9 cellular contexts compared by ENCODE assay signal in the genomic region with DNA sequence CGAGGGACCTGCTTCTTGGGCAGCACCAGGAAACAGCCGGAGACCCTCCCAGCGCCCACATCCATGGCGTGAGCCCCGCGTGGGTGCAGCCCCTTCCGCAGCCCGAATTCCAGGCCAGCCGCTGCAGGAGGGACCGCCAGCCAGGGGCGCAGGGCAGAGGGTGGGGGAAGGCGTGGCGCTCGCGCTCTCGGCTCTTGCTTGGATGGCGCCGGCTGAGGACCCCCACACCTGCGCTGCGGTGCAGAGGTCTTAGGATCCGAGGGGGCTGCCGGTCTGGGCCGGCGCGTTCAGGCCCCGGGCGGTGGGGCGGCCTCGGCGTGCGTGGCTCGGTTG. TPM values are rescaled to one million over a fixed set of nuclear protein-coding genes. Genes with fewer than 3 reads are reported as not detected.
A peak's percentile ranks its signal among the peaks of the same experiment; 100 is the strongest.
DNase-seq lines count a peak whose midpoint lies in the region; ATAC-seq, FAIRE-seq and TF ChIP-seq lines count a peak whose summit lies in the region.
"Had no signal": no experiment of that assay in that cellular context is flagged by ENCODE, and none has a peak within 500 bp of the region (broad histone marks: within the 10 kb centered on the region; RNA-seq: fewer than 3 reads in every experiment).

No MANE protein-coding gene starts in this region.

- H3K4me1 ChIP-seq in HEK293 (ENCODE audit: control insufficient read depth, insufficient read depth, low read length) (peaks cover 8% of the 10 kb centered on the region), colonic mucosa (peaks cover 16% of the 10 kb centered on the region), muscle layer of colon (ENCODE audit: insufficient read depth, low read length) (peaks cover 31% of the 10 kb centered on the region)

- peak overlapping the region; percentile 34 to 38 for H3K9ac ChIP-seq in colonic mucosa (ENCODE audit: low read depth in 2 of 2, low read length in 2 of 2)
- H3K9ac ChIP-seq in muscle layer of colon (ENCODE audit: low read length), result no peak overlapping the region

- H3K9me3 ChIP-seq in HEK293 (ENCODE audit: control insufficient read depth, insufficient read depth, low read depth, low read length) (no peaks in the 10 kb centered on the region), colonic mucosa (no peaks in the 10 kb centered on the region), muscle layer of colon (ENCODE audit: low read length) (no peaks in the 10 kb centered on the region)

- peaks cover 34% of the 10 kb centered on the region for H3K27me3 Mint-ChIP-seq in activated CD4-positive, alpha-beta memory T cell treated with anti-CD3 and anti-CD28 coated beads, Interleukin-2, amount 10 ng/mL, durations not matched to agents 7 days and 5 days

- H3K9me3 Mint-ChIP-seq in activated CD4-positive, alpha-beta memory T cell treated with anti-CD3 and anti-CD28 coated beads, Interleukin-2, amount 10 ng/mL, durations not matched to agents 7 days and 5 days, result no peaks in the 10 kb centered on the region
- H3K9me3 Mint-ChIP-seq: neural crest cell had no signal

- POLR2A ChIA-PET in HEK293 (lab: Yijun Ruan, JAX), result interaction anchor here (1.4 to 2.2 kb wide), 4 partner anchors 25 to 261 kb away, joined by 4 to 19 read pairs (median 10); partner anchors contain the start of genes BAHCC1 and CEP131
- POLR2A ChIA-PET in activated CD4-positive, alpha-beta memory T cell treated with anti-CD3 and anti-CD28 coated beads, Interleukin-2, amount 10 ng/mL, durations not matched to agents 7 days and 5 days (lab: Charles Lee), result interaction anchor here (1.1 to 2.1 kb wide), 4 partner anchors 27 to 196 kb away, joined by 4 to 10 read pairs (median 6); partner anchors contain the start of genes BAHCC1 and SLC38A10

- H3K4me3 Mint-ChIP-seq in activated CD4-positive, alpha-beta memory T cell treated with anti-CD3 and anti-CD28 coated beads, Interleukin-2, amount 10 ng/mL, durations not matched to agents 7 days and 5 days, result no peak overlapping the region

- intact Hi-C loops in colonic mucosa (cut with DNase I), result loop anchor here (2.0 to 5.0 kb wide), 2 partner anchors 82 to 231 kb away; no protein-coding TSS in a partner anchor

- DNase-seq in colonic mucosa (no peak), D721Med (ENCODE audit: insufficient read length, low spot score) (no peak), medulla oblongata (ENCODE audit: extremely low spot score) (no peak)
- no peak for DNase-seq in activated CD4-positive, alpha-beta memory T cell treated with anti-CD3 and anti-CD28 coated beads, Interleukin-2, amount 10 ng/mL, durations not matched to agents 7 days and 5 days

- H3K4me3 ChIP-seq in HEK293 (ENCODE audit: low read depth, low read length) (peak overlapping the region; percentile 11; the same call in 1 of the 2 replicates), colonic mucosa (peak overlapping the region; percentile 26), muscle layer of colon (ENCODE audit: low read depth in 1 of 2, low read length in 2 of 2) (peak overlapping the region; percentile 43 to 52)

- TF ChIP-seq CTCF in 22Rv1 (IDR thresholded peaks at IDR 0.05) (no peak), HEK293 (tag by site-specific recombination; IDR thresholded peaks at IDR 0.05) (no peak), colonic mucosa (IDR thresholded peaks at IDR 0.05) (no peak), D721Med (IDR thresholded peaks at IDR 0.05; ENCODE audit: insufficient read depth, missing control alignments) (no peak)

- H3K27me3 ChIP-seq in colonic mucosa (peaks cover 4% of the 10 kb centered on the region), muscle layer of colon (ENCODE audit: control insufficient read depth in 1 of 2, insufficient read depth in 2 of 2, low read length in 2 of 2) (peaks cover 0 to 22% of the 10 kb centered on the region in 2 donors)

- H3K36me3 Mint-ChIP-seq in activated CD4-positive, alpha-beta memory T cell treated with anti-CD3 and anti-CD28 coated beads, Interleukin-2, amount 10 ng/mL, durations not matched to agents 7 days and 5 days (ENCODE audit: low read depth), result no peaks in the 10 kb centered on the region

- H3K27ac Mint-ChIP-seq in activated CD4-positive, alpha-beta memory T cell treated with anti-CD3 and anti-CD28 coated beads, Interleukin-2, amount 10 ng/mL, durations not matched to agents 7 days and 5 days, result no peak overlapping the region

- H3K27ac ChIP-seq in 22Rv1, result peak overlapping the region; percentile 83
- H3K27ac ChIP-seq in HEK293 (ENCODE audit: extremely low read depth, low read depth, low read length), result no peak overlapping the region
- H3K27ac ChIP-seq in colonic mucosa, result no peak overlapping the region
- no peak overlapping the region for H3K27ac ChIP-seq in muscle layer of colon (ENCODE audit: low read depth, low read length)

- no peaks in the 10 kb centered on the region for H3K36me3 ChIP-seq in HEK293 (ENCODE audit: control insufficient read depth in 2 of 2, insufficient read depth in 1 of 2, low read length in 2 of 2)
- no peaks in the 10 kb centered on the region for H3K36me3 ChIP-seq in colonic mucosa
- no peaks in the 10 kb centered on the region for H3K36me3 ChIP-seq in muscle layer of colon (ENCODE audit: insufficient read depth, low read length)

- FAIRE-seq in D721Med (lab: Jason Lieb, UNC), result no peak

- no peak for ATAC-seq in GM19395 (IDR thresholded peaks at IDR 0.05; ENCODE audit: unreplicated experiment)

- CTCF ChIA-PET in HEK293 (lab: Yijun Ruan, JAX), result interaction anchor here (0.7 to 3.1 kb wide), 19 partner anchors 25 to 245 kb away, joined by 3 to 28 read pairs (median 6); partner anchors contain the start of genes NDUFAF8 and TEPSIN
- CTCF ChIA-PET in activated CD4-positive, alpha-beta memory T cell treated with anti-CD3 and anti-CD28 coated beads, Interleukin-2, amount 10 ng/mL, durations not matched to agents 7 days and 5 days (lab: Charles Lee), result interaction anchor here (1.3 to 1.9 kb wide), 4 partner anchors 14 to 382 kb away, joined by 3 to 13 read pairs (median 4); no protein-coding TSS in a partner anchor

- peaks cover 13% of the 10 kb centered on the region for H3K4me1 Mint-ChIP-seq in activated CD4-positive, alpha-beta memory T cell treated with anti-CD3 and anti-CD28 coated beads, Interleukin-2, amount 10 ng/mL, durations not matched to agents 7 days and 5 days

TF ChIP-seq in HEK293, 187 proteins besides CTCF, POLR2A, EP300 and RAD21:
- TF ChIP-seq ZNF280D (tag by site-specific recombination; IDR thresholded peaks at IDR 0.05), result no peak
- TF ChIP-seq KLF8 (tag by site-specific recombination; IDR thresholded peaks at IDR 0.05), result no peak

RNA-seq across cellular contexts. Expression of gene ACTG1, which starts 28.8 kb away (rescaled TPM):
- total RNA-seq in colonic mucosa, result 1,000 to 10,000 TPM; 4,489 to 4,790 TPM
- total RNA-seq in activated CD4-positive, alpha-beta memory T cell treated with anti-CD3 and anti-CD28 coated beads, Interleukin-2, amount 10 ng/mL, durations not matched to agents 7 days and 5 days, result 1,000 to 10,000 TPM; 3,658 to 3,769 TPM

RNA-seq across cellular contexts. Expression of gene FSCN2, which starts 44.3 kb away (rescaled TPM):
- total RNA-seq in colonic mucosa, result 1 to 10 TPM; 1.0 to 2.2 TPM
- total RNA-seq in activated CD4-positive, alpha-beta memory T cell treated with anti-CD3 and anti-CD28 coated beads, Interleukin-2, amount 10 ng/mL, durations not matched to agents 7 days and 5 days, result under 1 TPM; 0.43 to 0.50 TPM
